Comparison of ENCODE assay signal across 8 cellular contexts in genomic region chr18:23618862-23619387, GRCh38. TPM values are rescaled to one million over a fixed set of nuclear protein-coding genes. Genes with fewer than 3 reads are reported as not detected.
DNase-seq lines count a peak whose midpoint lies in the region; ATAC-seq, FAIRE-seq and TF ChIP-seq lines count a peak whose summit lies in the region.

No MANE protein-coding gene starts in this region.

- POLR2A ChIA-PET in HepG2 (lab: Yijun Ruan, JAX) = interaction anchor here (1.3 kb wide), 1 partner anchor 22 kb away, joined by 3 read pairs; no protein-coding TSS in a partner anchor

- H3K4me3 ChIP-seq in body of pancreas (peak overlapping the region in 1 of 2 donors; percentile 17), HepG2 (replicated peaks in 1 of 3; ENCODE audit: insufficient read depth in 1 of 3, low read depth in 2 of 3, low read length in 3 of 3) (peak overlapping the region; percentile 30 to 69 (median 31); a peak in 5 of 6 replicates), testis (peak overlapping the region; percentile 43 to 47)

- CTCF ChIA-PET in HepG2 (lab: Yijun Ruan, JAX; ENCODE audit: low intra/inter-chr PET ratio, low total read pairs) = no interaction called here

- no TSS peak for BruUV-seq in HepG2 (replicated peaks; lab: Mats Ljungman, UMichigan)

- 41 to 65% methylated on average over 11 to 18 of the region's 18 CpGs for WGBS in body of pancreas, 2 donors
- 2% methylated on average over 4 of the region's 18 CpGs for WGBS in HepG2 (ENCODE audit: low lambda C conversion rate)
- WGBS in testis, 2 donors = 6 to 25% methylated on average over 8 to 17 of the region's 18 CpGs

- H3K9me3 ChIP-seq in body of pancreas (no peaks in the 10 kb centered on the region), HepG2 (ENCODE audit: low read length) (no peaks in the 10 kb centered on the region), testis (no peaks in the 10 kb centered on the region)

- peak in 1 of 4 donors; percentile 7 for DNase-seq in body of pancreas
- DNase-seq in HepG2 (ENCODE audit: low spot score) = peak; percentile 65
- DNase-seq in testis = no peak
- no peak for DNase-seq in SHP77 (lab: John Stamatoyannopoulos, UW)
- no peak for DNase-seq in SHP77 treated with DMSO at 0.1 percent for 48 hours (lab: John Stamatoyannopoulos, UW)
- DNase-seq in HPDE6-E6E7 (ENCODE audit: extremely low spot score) = no peak

- TF ChIP-seq POLR2A in body of pancreas (IDR thresholded peaks at IDR 0.05) = no peak
- no peak for TF ChIP-seq POLR2A in HepG2 (IDR thresholded peaks at IDR 0.05; ENCODE audit: insufficient read depth in 1 of 2, low read depth in 2 of 2, low read length in 2 of 2)
- no peak for TF ChIP-seq POLR2A in testis (IDR thresholded peaks at IDR 0.05)

- FAIRE-seq in HepG2 (lab: Jason Lieb, UNC) = peak; percentile 72

- TF ChIP-seq CTCF in GM12874 (IDR thresholded peaks at IDR 0.05; ENCODE audit: insufficient read depth, low read depth, low read length) (0 out of 2 replicates have a peak, but pooled peaks have one; percentile 30), body of pancreas (IDR thresholded peaks at IDR 0.05) (no peak), HepG2 (CRISPR knock-in tag; IDR thresholded peaks at IDR 0.05) (peak; percentile 40; the same call in 1 of the 2 replicates), testis (IDR thresholded peaks at IDR 0.05) (no peak)

- in situ Hi-C loops in HepG2 (cut with HindIII; ENCODE audit: extremely low pct_ligation_motif_present, low pct_unique_long_range_greater_than_20kb) = no loop called here

- intact Hi-C loops in body of pancreas (cut with DNase I) = loop anchor here (10.0 kb wide), 1 partner anchor 506 kb away; no protein-coding TSS in a partner anchor
- intact Hi-C loops in HepG2 (cut with micrococcal nuclease; ENCODE audit: unreplicated experiment) = no loop called here
- intact Hi-C loops in testis (cut with DNase I; ENCODE audit: low total_unique reads) = no loop called here

- H3K9ac ChIP-seq in HepG2 (ENCODE audit: insufficient read depth, low read depth, low read length) = no peak overlapping the region

- H4K20me1 ChIP-seq in HepG2 (ENCODE audit: insufficient read depth, low read length) = no peaks in the 10 kb centered on the region

- H3K4me2 ChIP-seq in HepG2 (ENCODE audit: low read depth, low read length) = peak overlapping the region; percentile 85

- H3K27ac ChIP-seq in body of pancreas (no peak overlapping the region), HepG2 (ENCODE audit: extremely low read length, insufficient read depth, low read length) (no peak overlapping the region), testis (peak overlapping the region; percentile 6 to 79)

- ATAC-seq in HG03108 (IDR thresholded peaks at IDR 0.05; ENCODE audit: unreplicated experiment) (peak; percentile 40), body of pancreas (peak; percentile 19), HepG2 (peak; percentile 81)

- TF ChIP-seq EP300 in HepG2 (IDR thresholded peaks at IDR 0.05; ENCODE audit: low read depth in 2 of 2, low read length in 2 of 2) (no peak), HepG2 (CRISPR knock-in tag; IDR thresholded peaks at IDR 0.05; ENCODE audit: borderline replicate concordance) (no peak)

- H3K36me3 ChIP-seq in body of pancreas (replicated peaks in 1 of 2; ENCODE audit: insufficient read depth in 1 of 2, low read depth in 2 of 2) (no peaks in the 10 kb centered on the region), HepG2 (replicated peaks in 1 of 2; ENCODE audit: control insufficient read depth in 1 of 2, insufficient read depth in 2 of 2, low read length in 2 of 2) (no peaks in the 10 kb centered on the region), testis (ENCODE audit: low read depth, missing control alignments) (no peaks in the 10 kb centered on the region)

- peaks cover 15% of the 10 kb centered on the region for H3K4me1 ChIP-seq in body of pancreas
- peaks cover 30% of the 10 kb centered on the region for H3K4me1 ChIP-seq in HepG2 (ENCODE audit: insufficient read depth, low read length)
- H3K4me1 ChIP-seq in testis = peaks cover 31% of the 10 kb centered on the region

- no peaks in the 10 kb centered on the region for H3K79me2 ChIP-seq in HepG2 (ENCODE audit: insufficient read depth, low read length)

- no peaks in the 10 kb centered on the region for H3K27me3 ChIP-seq in body of pancreas
- H3K27me3 ChIP-seq in HepG2 (ENCODE audit: control insufficient read depth in 1 of 2, insufficient read depth in 2 of 2, low read length in 2 of 2) = peaks cover 1 to 31% of the 10 kb centered on the region in 2 experiments; a peak in 3 of 5 replicates
- H3K27me3 ChIP-seq in testis = no peaks in the 10 kb centered on the region

- no peak for TF ChIP-seq RAD21 in HepG2 (CRISPR knock-in tag; IDR thresholded peaks at IDR 0.05)

- no peak overlapping the region for H2AFZ ChIP-seq in HepG2 (ENCODE audit: low read length)

TF ChIP-seq in HepG2, 621 proteins besides CTCF, POLR2A, EP300 and RAD21 (continues in another document):
- TF ChIP-seq MAFG (CRISPR knock-in tag; IDR thresholded peaks at IDR 0.05) (no peak), GATAD2A (CRISPR knock-in tag; IDR thresholded peaks at IDR 0.05) (peak; percentile 34; the same call in 1 of the 2 replicates), SRF (IDR thresholded peaks at IDR 0.05; ENCODE audit: low read depth, low read length) (peak; percentile 57; the same call in 1 of the 2 replicates), ZNF292 (CRISPR knock-in tag; IDR thresholded peaks at IDR 0.05; ENCODE audit: borderline replicate concordance, low read depth) (peak; percentile 41; the same call in 1 of the 2 replicates), ZFX (CRISPR knock-in tag; IDR thresholded peaks at IDR 0.05; ENCODE audit: low read depth) (peak; percentile 38; the same call in 1 of the 2 replicates), SALL1 (CRISPR knock-in tag; IDR thresholded peaks at IDR 0.05) (peak; percentile 16; the same call in 1 of the 2 replicates), RARA (CRISPR knock-in tag; IDR thresholded peaks at IDR 0.05) (peak; percentile 96), CEBPG (CRISPR knock-in tag; IDR thresholded peaks at IDR 0.05) (peak; percentile 56), ZNF260 (CRISPR knock-in tag; IDR thresholded peaks at IDR 0.05; ENCODE audit: borderline replicate concordance, low read depth) (no peak), ZBTB42 (CRISPR knock-in tag; IDR thresholded peaks at IDR 0.05) (no peak)

RNA-seq across cellular contexts. Expression of gene NPC1, which starts 32.6 kb away (rescaled TPM):
- total RNA-seq in body of pancreas (10 to 100 TPM; 27.2 to 27.7 TPM), HepG2 (2016; rRNA removed; fragmentation: Illumina TruSeq; extraction: Trizol) (28.6 and 46.5 TPM in 2 replicates), testis (10 to 100 TPM; 66.8 to 83.2 TPM)
- 8.3 and 10.0 TPM in 2 replicates for total RNA-seq in HepG2 (2016; cell fraction: cytosol; rRNA removed; fragmentation: Illumina TruSeq; extraction: Trizol; ENCODE audit: low read depth)
- 22.8 and 44.6 TPM in 2 replicates for total RNA-seq in HepG2 (2016; cell fraction: insoluble cytoplasmic fraction; rRNA removed; fragmentation: Illumina TruSeq; extraction: Trizol)
- total RNA-seq in HepG2 (2016; cell fraction: membrane; rRNA removed; fragmentation: Illumina TruSeq; extraction: Trizol) = 11.8 and 17.8 TPM in 2 replicates
- 80.8 and 107 TPM in 2 replicates for total RNA-seq in HepG2 (2016; cell fraction: nucleus; rRNA removed; fragmentation: Illumina TruSeq; extraction: Trizol)
- polyA plus RNA-seq in HepG2 (2011; rRNA removed) (114 and 121 TPM in 2 replicates), testis (ENCODE audit: insufficient read depth, low read depth, low replicate concordance) (36.8 TPM)
- polyA plus RNA-seq in HepG2 (2011; cell fraction: cytosol; rRNA removed) = 149 and 162 TPM in 2 replicates
- polyA plus RNA-seq in HepG2 (2011; cell fraction: nucleus; rRNA removed) = 224 and 235 TPM in 2 replicates
- 89.5 and 105 TPM in 2 replicates for polyA plus RNA-seq in HepG2 (2012)
- polyA plus RNA-seq in HepG2 (2016; cell fraction: cytosol; fragmentation: Illumina TruSeq; extraction: Trizol; ENCODE audit: low read depth) = 2.8 and 3.1 TPM in 2 replicates
- 16.2 and 18.5 TPM in 2 replicates for polyA plus RNA-seq in HepG2 (2016; cell fraction: insoluble cytoplasmic fraction; fragmentation: Illumina TruSeq; extraction: Trizol; ENCODE audit: low read depth)
- 4.5 and 6.4 TPM in 2 replicates for polyA plus RNA-seq in HepG2 (2016; cell fraction: membrane; fragmentation: Illumina TruSeq; extraction: Trizol; ENCODE audit: low read depth)
- 80.1 and 82.3 TPM in 2 replicates for polyA plus RNA-seq in HepG2 (2016; cell fraction: nucleus; fragmentation: Illumina TruSeq; extraction: Trizol; ENCODE audit: insufficient read depth, low read depth)
- 256 and 622 TPM in 2 replicates for polyA minus RNA-seq in HepG2 (2011; rRNA and poly(A)+ RNA removed; ENCODE audit: low replicate concordance)
- polyA minus RNA-seq in HepG2 (2011; cell fraction: cytosol; rRNA and poly(A)+ RNA removed) = 144 and 165 TPM in 2 replicates
- 343 and 354 TPM in 2 replicates for polyA minus RNA-seq in HepG2 (2011; cell fraction: nucleus; rRNA and poly(A)+ RNA removed)

RNA-seq across cellular contexts. Expression of gene ANKRD29, which starts 43.8 kb away (rescaled TPM):
- total RNA-seq in body of pancreas (1 to 10 TPM in 1 of 2 donors, under 1 TPM in 1; 0.52 to 3.3 TPM), HepG2 (2016; rRNA removed; fragmentation: Illumina TruSeq; extraction: Trizol) (not detected in 2 replicates), testis (10 to 100 TPM; 17.5 to 23.5 TPM)
- total RNA-seq in HepG2 (2016; cell fraction: cytosol; rRNA removed; fragmentation: Illumina TruSeq; extraction: Trizol; ENCODE audit: low read depth) = 0.30 TPM in 1 of 2 replicates, not detected in the other
- not detected in 2 replicates for total RNA-seq in HepG2 (2016; cell fraction: insoluble cytoplasmic fraction; rRNA removed; fragmentation: Illumina TruSeq; extraction: Trizol)
- 0.24 and 0.40 TPM in 2 replicates for total RNA-seq in HepG2 (2016; cell fraction: membrane; rRNA removed; fragmentation: Illumina TruSeq; extraction: Trizol)
- total RNA-seq in HepG2 (2016; cell fraction: nucleus; rRNA removed; fragmentation: Illumina TruSeq; extraction: Trizol) = not detected in 2 replicates
- polyA plus RNA-seq in HepG2 (2011; rRNA removed) (0.05 TPM in 1 of 2 replicates, not detected in the other), testis (ENCODE audit: insufficient read depth, low read depth, low replicate concordance) (9.1 TPM)
- polyA plus RNA-seq in HepG2 (2011; cell fraction: cytosol; rRNA removed) = 0.05 TPM in 1 of 2 replicates, not detected in the other
- polyA plus RNA-seq in HepG2 (2011; cell fraction: nucleus; rRNA removed) = 0.27 and 0.35 TPM in 2 replicates
- not detected in 2 replicates for polyA plus RNA-seq in HepG2 (2012)
- polyA plus RNA-seq in HepG2 (2016; cell fraction: cytosol; fragmentation: Illumina TruSeq; extraction: Trizol; ENCODE audit: low read depth) = not detected in 2 replicates
- not detected in 2 replicates for polyA plus RNA-seq in HepG2 (2016; cell fraction: insoluble cytoplasmic fraction; fragmentation: Illumina TruSeq; extraction: Trizol; ENCODE audit: low read depth)
- not detected in 2 replicates for polyA plus RNA-seq in HepG2 (2016; cell fraction: membrane; fragmentation: Illumina TruSeq; extraction: Trizol; ENCODE audit: low read depth)
- 0.21 and 0.36 TPM in 2 replicates for polyA plus RNA-seq in HepG2 (2016; cell fraction: nucleus; fragmentation: Illumina TruSeq; extraction: Trizol; ENCODE audit: insufficient read depth, low read depth)
- 20.8 TPM in 1 of 2 replicates, not detected in the other for polyA minus RNA-seq in HepG2 (2011; rRNA and poly(A)+ RNA removed; ENCODE audit: low replicate concordance)
- polyA minus RNA-seq in HepG2 (2011; cell fraction: cytosol; rRNA and poly(A)+ RNA removed) = not detected in 2 replicates
- polyA minus RNA-seq in HepG2 (2011; cell fraction: nucleus; rRNA and poly(A)+ RNA removed) = 0.64 TPM in 1 of 2 replicates, not detected in the other

Comparison
In these comparisons a context has a peak if more than half of its experiments do, and no peak if none do; other contexts are left out.
1. CTCF ChIP-seq: peak in GM12874 (single experiment) and HepG2 (single experiment); none in body of pancreas (0 of 7) and testis (0 of 3).
2. ATAC-seq: peak in every context shown above with its lines; median percentile 81 in HepG2; 40 in HG03108; 19 in body of pancreas.
3. H3K27ac ChIP-seq: peak in testis (2 of 2); none in body of pancreas (0 of 4) and HepG2 (single experiment).
4. RNA of gene ANKRD29, which starts 43.8 kb away (total RNA-seq): 17.5 to 23.5 TPM in testis; 0.52 to 3.3 TPM in body of pancreas and 0.24 to 0.40 TPM in HepG2; every median in the first group is over 4 times any median in the second.